Comparison of ENCODE assay signal across 3 cellular contexts in genomic region chr4:16391196-16391595, GRCh38.
"Had no signal": no experiment of that assay in that cellular context is flagged by ENCODE, and none has a peak within 500 bp of the region (broad histone marks: within the 10 kb centered on the region; RNA-seq: fewer than 3 reads in every experiment).

No MANE protein-coding gene starts in this region.

- H3K4me3 ChIP-seq: K562 had no signal

- DNase-seq: IMR-90 had no signal

- H3K27ac ChIP-seq: HL-60 had no signal
